2 cellular contexts compared by ENCODE assay signal in genomic region chr14:74979029-74979428, GRCh38.
TF ChIP-seq lines count a peak whose summit lies in the region.

No MANE protein-coding gene starts in this region.

TF ChIP-seq in IMR-90, 13 proteins besides CTCF, POLR2A, EP300 and RAD21:
- TF ChIP-seq MAFK (IDR thresholded peaks at IDR 0.05; ENCODE audit: low read depth, low read length) = no peak
- TF ChIP-seq SMC3 (IDR thresholded peaks at IDR 0.05; ENCODE audit: low read depth, low read length) = no peak
- TF ChIP-seq ELK1 (IDR thresholded peaks at IDR 0.05; ENCODE audit: borderline replicate concordance, low read depth, low read length) = no peak
- TF ChIP-seq RCOR1 (IDR thresholded peaks at IDR 0.05; ENCODE audit: insufficient replicate concordance, low read length) = no peak

TF ChIP-seq in WTC11, 78 proteins besides CTCF, POLR2A, EP300 and RAD21:
- TF ChIP-seq CDX4 (CRISPR knock-in tag; IDR thresholded peaks at IDR 0.05; ENCODE audit: borderline replicate concordance) (no peak), GTF2I (CRISPR knock-in tag; conservative IDR thresholded peaks at IDR 0.05) (0 out of 2 replicates have a peak, but pooled peaks have one; percentile 53)
